ENCODE assay signal across 1 cellular context in the genomic region with DNA sequence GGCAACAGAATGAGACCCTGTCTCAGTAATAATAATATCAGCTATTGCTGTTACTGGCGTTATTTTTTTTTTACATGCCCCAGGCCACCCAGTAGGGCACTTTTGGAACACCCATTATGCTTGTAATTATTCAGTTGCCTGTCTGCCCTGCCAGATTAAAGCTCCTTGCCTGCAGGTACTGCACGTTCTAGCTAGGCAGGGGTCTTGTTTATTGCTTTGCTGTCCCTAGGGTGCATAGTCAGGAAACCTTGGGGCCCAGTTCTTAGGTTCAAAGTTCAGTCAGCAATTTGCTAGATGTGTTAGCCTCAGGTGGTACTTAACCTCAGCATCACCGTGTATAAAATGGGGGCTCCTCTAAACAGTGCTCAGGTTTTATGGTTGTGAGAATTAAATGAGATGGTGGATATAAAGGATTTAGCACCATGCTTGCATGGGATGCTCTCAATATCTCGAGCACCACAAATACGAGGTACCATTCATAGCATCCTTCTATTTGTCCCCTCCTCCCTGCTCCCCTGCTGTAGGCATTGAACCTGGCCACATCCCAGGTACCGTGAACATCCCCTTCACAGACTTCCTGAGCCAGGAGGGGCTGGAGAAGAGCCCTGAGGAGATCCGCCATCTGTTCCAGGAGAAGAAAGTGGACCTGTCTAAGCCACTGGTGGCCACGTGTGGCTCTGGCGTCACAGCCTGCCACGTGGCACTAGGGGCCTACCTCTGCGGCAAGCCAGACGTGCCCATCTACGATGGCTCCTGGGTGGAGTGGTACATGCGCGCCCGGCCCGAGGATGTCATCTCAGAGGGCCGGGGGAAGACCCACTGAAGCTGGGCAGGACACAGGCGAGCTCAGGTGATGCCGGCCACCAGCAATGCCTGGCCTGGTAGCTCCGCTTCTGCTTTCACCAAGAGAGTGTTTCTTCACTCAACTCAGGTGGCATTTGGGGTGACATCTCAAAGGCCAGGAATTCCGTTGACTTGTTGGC.
TF ChIP-seq lines count a peak whose summit lies in the region.

No MANE protein-coding gene starts in this region.

TF ChIP-seq in HepG2, 621 proteins besides CTCF, POLR2A, EP300 and RAD21 (continued from another document):
- TF ChIP-seq, protein P1, sequence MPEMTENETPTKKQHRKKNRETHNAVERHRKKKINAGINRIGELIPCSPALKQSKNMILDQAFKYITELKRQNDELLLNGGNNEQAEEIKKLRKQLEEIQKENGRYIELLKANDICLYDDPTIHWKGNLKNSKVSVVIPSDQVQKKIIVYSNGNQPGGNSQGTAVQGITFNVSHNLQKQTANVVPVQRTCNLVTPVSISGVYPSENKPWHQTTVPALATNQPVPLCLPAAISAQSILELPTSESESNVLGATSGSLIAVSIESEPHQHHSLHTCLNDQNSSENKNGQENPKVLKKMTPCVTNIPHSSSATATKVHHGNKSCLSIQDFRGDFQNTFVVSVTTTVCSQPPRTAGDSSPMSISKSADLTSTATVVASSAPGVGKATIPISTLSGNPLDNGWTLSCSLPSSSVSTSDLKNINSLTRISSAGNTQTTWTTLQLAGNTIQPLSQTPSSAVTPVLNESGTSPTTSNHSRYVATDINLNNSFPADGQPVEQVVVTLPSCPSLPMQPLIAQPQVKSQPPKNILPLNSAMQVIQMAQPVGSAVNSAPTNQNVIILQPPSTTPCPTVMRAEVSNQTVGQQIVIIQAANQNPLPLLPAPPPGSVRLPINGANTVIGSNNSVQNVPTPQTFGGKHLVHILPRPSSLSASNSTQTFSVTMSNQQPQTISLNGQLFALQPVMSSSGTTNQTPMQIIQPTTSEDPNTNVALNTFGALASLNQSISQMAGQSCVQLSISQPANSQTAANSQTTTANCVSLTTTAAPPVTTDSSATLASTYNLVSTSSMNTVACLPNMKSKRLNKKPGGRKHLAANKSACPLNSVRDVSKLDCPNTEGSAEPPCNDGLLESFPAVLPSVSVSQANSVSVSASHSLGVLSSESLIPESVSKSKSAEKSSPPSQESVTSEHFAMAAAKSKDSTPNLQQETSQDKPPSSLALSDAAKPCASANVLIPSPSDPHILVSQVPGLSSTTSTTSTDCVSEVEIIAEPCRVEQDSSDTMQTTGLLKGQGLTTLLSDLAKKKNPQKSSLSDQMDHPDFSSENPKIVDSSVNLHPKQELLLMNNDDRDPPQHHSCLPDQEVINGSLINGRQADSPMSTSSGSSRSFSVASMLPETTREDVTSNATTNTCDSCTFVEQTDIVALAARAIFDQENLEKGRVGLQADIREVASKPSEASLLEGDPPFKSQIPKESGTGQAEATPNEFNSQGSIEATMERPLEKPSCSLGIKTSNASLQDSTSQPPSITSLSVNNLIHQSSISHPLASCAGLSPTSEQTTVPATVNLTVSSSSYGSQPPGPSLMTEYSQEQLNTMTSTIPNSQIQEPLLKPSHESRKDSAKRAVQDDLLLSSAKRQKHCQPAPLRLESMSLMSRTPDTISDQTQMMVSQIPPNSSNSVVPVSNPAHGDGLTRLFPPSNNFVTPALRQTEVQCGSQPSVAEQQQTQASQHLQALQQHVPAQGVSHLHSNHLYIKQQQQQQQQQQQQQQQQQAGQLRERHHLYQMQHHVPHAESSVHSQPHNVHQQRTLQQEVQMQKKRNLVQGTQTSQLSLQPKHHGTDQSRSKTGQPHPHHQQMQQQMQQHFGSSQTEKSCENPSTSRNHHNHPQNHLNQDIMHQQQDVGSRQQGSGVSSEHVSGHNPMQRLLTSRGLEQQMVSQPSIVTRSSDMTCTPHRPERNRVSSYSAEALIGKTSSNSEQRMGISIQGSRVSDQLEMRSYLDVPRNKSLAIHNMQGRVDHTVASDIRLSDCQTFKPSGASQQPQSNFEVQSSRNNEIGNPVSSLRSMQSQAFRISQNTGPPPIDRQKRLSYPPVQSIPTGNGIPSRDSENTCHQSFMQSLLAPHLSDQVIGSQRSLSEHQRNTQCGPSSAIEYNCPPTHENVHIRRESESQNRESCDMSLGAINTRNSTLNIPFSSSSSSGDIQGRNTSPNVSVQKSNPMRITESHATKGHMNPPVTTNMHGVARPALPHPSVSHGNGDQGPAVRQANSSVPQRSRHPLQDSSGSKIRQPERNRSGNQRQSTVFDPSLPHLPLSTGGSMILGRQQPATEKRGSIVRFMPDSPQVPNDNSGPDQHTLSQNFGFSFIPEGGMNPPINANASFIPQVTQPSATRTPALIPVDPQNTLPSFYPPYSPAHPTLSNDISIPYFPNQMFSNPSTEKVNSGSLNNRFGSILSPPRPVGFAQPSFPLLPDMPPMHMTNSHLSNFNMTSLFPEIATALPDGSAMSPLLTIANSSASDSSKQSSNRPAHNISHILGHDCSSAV (CRISPR knock-in tag; IDR thresholded peaks at IDR 0.05; ENCODE audit: borderline replicate concordance), result no peak
- TF ChIP-seq ZC3H4 (CRISPR knock-in tag; IDR thresholded peaks at IDR 0.05; ENCODE audit: borderline replicate concordance), result no peak
- TF ChIP-seq KDM4B (CRISPR knock-in tag; IDR thresholded peaks at IDR 0.05), result no peak
- 0 out of 2 replicates have a peak, but pooled peaks have one; percentile 30 for TF ChIP-seq HNRNPL (IDR thresholded peaks at IDR 0.05; ENCODE audit: low read depth, low read length)
- no peak for TF ChIP-seq DMAP1 (CRISPR knock-in tag; IDR thresholded peaks at IDR 0.05)
- TF ChIP-seq HBP1 (CRISPR knock-in tag; IDR thresholded peaks at IDR 0.05; ENCODE audit: low read depth), result no peak
- TF ChIP-seq, protein P2, sequence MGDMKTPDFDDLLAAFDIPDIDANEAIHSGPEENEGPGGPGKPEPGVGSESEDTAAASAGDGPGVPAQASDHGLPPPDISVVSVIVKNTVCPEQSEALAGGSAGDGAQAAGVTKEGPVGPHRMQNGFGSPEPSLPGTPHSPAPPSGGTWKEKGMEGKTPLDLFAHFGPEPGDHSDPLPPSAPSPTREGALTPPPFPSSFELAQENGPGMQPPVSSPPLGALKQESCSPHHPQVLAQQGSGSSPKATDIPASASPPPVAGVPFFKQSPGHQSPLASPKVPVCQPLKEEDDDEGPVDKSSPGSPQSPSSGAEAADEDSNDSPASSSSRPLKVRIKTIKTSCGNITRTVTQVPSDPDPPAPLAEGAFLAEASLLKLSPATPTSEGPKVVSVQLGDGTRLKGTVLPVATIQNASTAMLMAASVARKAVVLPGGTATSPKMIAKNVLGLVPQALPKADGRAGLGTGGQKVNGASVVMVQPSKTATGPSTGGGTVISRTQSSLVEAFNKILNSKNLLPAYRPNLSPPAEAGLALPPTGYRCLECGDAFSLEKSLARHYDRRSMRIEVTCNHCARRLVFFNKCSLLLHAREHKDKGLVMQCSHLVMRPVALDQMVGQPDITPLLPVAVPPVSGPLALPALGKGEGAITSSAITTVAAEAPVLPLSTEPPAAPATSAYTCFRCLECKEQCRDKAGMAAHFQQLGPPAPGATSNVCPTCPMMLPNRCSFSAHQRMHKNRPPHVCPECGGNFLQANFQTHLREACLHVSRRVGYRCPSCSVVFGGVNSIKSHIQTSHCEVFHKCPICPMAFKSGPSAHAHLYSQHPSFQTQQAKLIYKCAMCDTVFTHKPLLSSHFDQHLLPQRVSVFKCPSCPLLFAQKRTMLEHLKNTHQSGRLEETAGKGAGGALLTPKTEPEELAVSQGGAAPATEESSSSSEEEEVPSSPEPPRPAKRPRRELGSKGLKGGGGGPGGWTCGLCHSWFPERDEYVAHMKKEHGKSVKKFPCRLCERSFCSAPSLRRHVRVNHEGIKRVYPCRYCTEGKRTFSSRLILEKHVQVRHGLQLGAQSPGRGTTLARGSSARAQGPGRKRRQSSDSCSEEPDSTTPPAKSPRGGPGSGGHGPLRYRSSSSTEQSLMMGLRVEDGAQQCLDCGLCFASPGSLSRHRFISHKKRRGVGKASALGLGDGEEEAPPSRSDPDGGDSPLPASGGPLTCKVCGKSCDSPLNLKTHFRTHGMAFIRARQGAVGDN (CRISPR knock-in tag; IDR thresholded peaks at IDR 0.05), result peak; percentile 50
